ENCODE assay signal across 11 cellular contexts in the genomic region with DNA sequence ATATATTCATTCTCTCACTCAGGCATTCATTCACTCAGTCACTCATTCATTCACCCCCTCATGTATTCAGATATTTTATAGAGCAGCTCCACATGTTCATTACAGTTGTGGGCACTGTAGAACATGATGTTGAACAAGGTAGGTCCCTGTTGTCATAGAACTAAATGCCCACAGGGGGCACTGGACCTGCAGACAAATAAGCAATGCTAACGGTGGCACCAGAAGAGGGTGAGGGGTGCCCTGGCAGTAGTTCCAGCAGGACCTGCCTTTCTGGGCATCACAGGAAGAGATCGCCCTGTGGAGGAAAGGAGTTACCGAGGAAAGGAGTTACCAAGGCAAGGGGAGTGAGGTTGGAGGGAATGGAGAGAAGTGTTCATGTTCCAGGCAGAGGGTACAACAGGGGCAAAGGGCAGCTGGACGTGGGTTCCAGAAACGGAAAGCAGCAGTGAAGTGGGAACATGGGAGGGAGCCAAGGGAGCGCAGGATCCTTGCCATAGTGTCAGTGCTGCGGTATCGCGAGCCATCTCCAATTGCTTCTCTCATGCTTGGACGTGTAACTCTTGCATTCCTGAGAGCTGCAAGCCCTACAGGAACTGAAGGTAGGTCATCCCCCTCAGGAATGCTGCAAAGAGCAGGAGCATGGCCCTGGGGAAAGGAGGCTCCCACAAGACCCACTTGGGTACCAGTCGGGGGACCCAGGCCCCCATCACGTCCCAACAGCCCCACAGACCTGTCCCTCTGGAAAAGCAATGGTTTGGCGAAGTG.
DNase-seq lines count a peak whose midpoint lies in the region; FAIRE-seq and TF ChIP-seq lines count a peak whose summit lies in the region.
"Had no signal": no experiment of that assay in that cellular context is flagged by ENCODE, and none has a peak within 500 bp of the region (broad histone marks: within the 10 kb centered on the region; RNA-seq: fewer than 3 reads in every experiment).

No MANE protein-coding gene starts in this region.

- no peaks in the 10 kb centered on the region for H3K36me3 Mint-ChIP-seq in astrocyte (ENCODE audit: low read depth, unreplicated experiment)
- H3K36me3 Mint-ChIP-seq in osteocyte (ENCODE audit: unreplicated experiment) = no peaks in the 10 kb centered on the region
- H3K36me3 Mint-ChIP-seq: naive B cell had no signal

- H3K27ac ChIP-seq in KMS-11 = no peak overlapping the region
- H3K27ac ChIP-seq in astrocyte (ENCODE audit: low read depth, low read length) = no peak overlapping the region
- H3K27ac ChIP-seq in substantia nigra (ENCODE audit: low read depth, low read length, poor library complexity, severe bottlenecking) = no peak overlapping the region
- H3K27ac ChIP-seq: SJSA1 had no signal

- H3K36me3 ChIP-seq in KMS-11 (ENCODE audit: insufficient read depth) = no peaks in the 10 kb centered on the region
- H3K36me3 ChIP-seq in astrocyte (ENCODE audit: insufficient read depth, low read length) = no peaks in the 10 kb centered on the region
- H3K36me3 ChIP-seq: SJSA1 had no signal

- H3K4me1 ChIP-seq in KMS-11 (ENCODE audit: low read depth, poor library complexity, severe bottlenecking) = no peaks in the 10 kb centered on the region
- H3K4me1 ChIP-seq in astrocyte (ENCODE audit: insufficient read depth, low read length) = no peaks in the 10 kb centered on the region
- H3K4me1 ChIP-seq: SJSA1 had no signal

- H3K9me3 Mint-ChIP-seq in astrocyte (ENCODE audit: unreplicated experiment) = peaks cover 2% of the 10 kb centered on the region
- no peaks in the 10 kb centered on the region for H3K9me3 Mint-ChIP-seq in osteocyte (ENCODE audit: unreplicated experiment)

- H3K27ac Mint-ChIP-seq in astrocyte (ENCODE audit: unreplicated experiment) = no peak overlapping the region
- H3K27ac Mint-ChIP-seq in osteocyte (ENCODE audit: unreplicated experiment) = no peak overlapping the region

- peaks cover 5% of the 10 kb centered on the region for H3K9me3 ChIP-seq in astrocyte (ENCODE audit: insufficient read depth, low read depth, low read length)
- H3K9me3 ChIP-seq: SJSA1 had no signal

- H3K9ac ChIP-seq in KMS-11 = no peak overlapping the region
- H3K9ac ChIP-seq in astrocyte (ENCODE audit: low read length) = no peak overlapping the region

- peaks cover 18% of the 10 kb centered on the region for H3K27me3 Mint-ChIP-seq in astrocyte (ENCODE audit: low read depth, unreplicated experiment)
- peaks cover 2% of the 10 kb centered on the region for H3K27me3 Mint-ChIP-seq in osteocyte (ENCODE audit: unreplicated experiment)

- H3K4me2 ChIP-seq in KMS-11 (no peak overlapping the region), astrocyte (ENCODE audit: low read length) (no peak overlapping the region)

- no peak for FAIRE-seq in astrocyte (lab: Jason Lieb, UNC)

- H3K4me3 Mint-ChIP-seq in astrocyte (ENCODE audit: unreplicated experiment) (peak overlapping the region; percentile 51), osteocyte (ENCODE audit: unreplicated experiment) (no peak overlapping the region)

- H2AFZ ChIP-seq in KMS-11 (ENCODE audit: low read depth) (peak overlapping the region; percentile 28; the same call in 1 of the 2 replicates), astrocyte (ENCODE audit: low read depth, low read length) (no peak overlapping the region)

- TF ChIP-seq CTCF in KMS-11 (conservative IDR thresholded peaks at IDR 0.05; ENCODE audit: low read depth, low read length) (peak; percentile 52), astrocyte (IDR thresholded peaks at IDR 0.05; ENCODE audit: insufficient read depth, low read depth, low read length) (no peak), osteocyte (IDR thresholded peaks at IDR 0.05) (peak; percentile 9)

- H3K4me3 ChIP-seq in KMS-11 (IDR thresholded peaks at IDR 0.05; ENCODE audit: insufficient read depth, low read depth, low read length) (no peak overlapping the region), astrocyte (ENCODE audit: insufficient read depth, low read depth, low read length) (no peak overlapping the region)
- H3K4me3 ChIP-seq: SJSA1 had no signal

- peaks cover 15% of the 10 kb centered on the region; the same call in 1 of the 2 replicates for H3K27me3 ChIP-seq in KMS-11 (ENCODE audit: insufficient read depth, low read depth)
- no peaks in the 10 kb centered on the region for H3K27me3 ChIP-seq in astrocyte (ENCODE audit: insufficient read depth, low read length)

- H4K20me1 ChIP-seq in KMS-11 (ENCODE audit: insufficient read depth) = no peaks in the 10 kb centered on the region
- no peaks in the 10 kb centered on the region for H4K20me1 ChIP-seq in astrocyte (ENCODE audit: insufficient read depth, low read length)

- H3K79me2 ChIP-seq in KMS-11 (ENCODE audit: insufficient read depth, low read depth) = no peaks in the 10 kb centered on the region
- no peaks in the 10 kb centered on the region for H3K79me2 ChIP-seq in astrocyte (ENCODE audit: insufficient read depth, low read length)

- H3K4me1 Mint-ChIP-seq in astrocyte (ENCODE audit: low read depth, unreplicated experiment) = no peaks in the 10 kb centered on the region
- peaks cover 7% of the 10 kb centered on the region for H3K4me1 Mint-ChIP-seq in osteocyte (ENCODE audit: unreplicated experiment)

- DNase-seq in NCI-H748 (lab: John Stamatoyannopoulos, UW; ENCODE audit: unreplicated experiment) (peak; percentile 12), NCI-H748 treated with DMSO at 0.1 percent for 48 hours (lab: John Stamatoyannopoulos, UW) (no peak), astrocyte (ENCODE audit: low read depth) (no peak), osteocyte (ENCODE audit: extremely low spot score, unreplicated experiment) (no peak), anterior cingulate cortex (lab: John Stamatoyannopoulos, UW) (no peak), iPS-NIHi7 (ENCODE audit: extremely low spot score) (no peak), substantia nigra (lab: John Stamatoyannopoulos, UW) (no peak)
- DNase-seq: aorta, naive B cell had no signal
